In genomic region chr19:33553530-33554310, GRCh38 we compare ENCODE assay signal across 19 cellular contexts.
"Had no signal": no experiment of that assay in that cellular context is flagged by ENCODE, and none has a peak within 500 bp of the region (broad histone marks: within the 10 kb centered on the region; RNA-seq: fewer than 3 reads in every experiment).

No MANE protein-coding gene starts in this region.

- H3K27me3 ChIP-seq: right atrium auricular region, transverse colon had no signal

- H3K9me3 ChIP-seq: esophagus squamous epithelium, gastroesophageal sphincter, right atrium auricular region, thoracic aorta, transverse colon had no signal

- H3K4me1 Mint-ChIP-seq: nephron progenitor cell; stimulated activated memory B cell treated with anti-CD40 and anti-IgM and Interleukin-4, amounts not matched to agents 10 μg/mL and 1 μg/mL and 100 μg/mL, for 72 hours; stimulated activated naive CD8-positive, alpha-beta T cell treated with anti-CD3 and anti-CD28 coated beads, Interleukin-15, amount 100 ng/mL, for 72 hours had no signal

- ATAC-seq: effector memory CD8-positive, alpha-beta T cell; gastroesophageal sphincter; left colon; left ventricle myocardium superior; naive thymus-derived CD4-positive, alpha-beta T cell; stimulated activated memory B cell treated with anti-CD40 and anti-IgM and Interleukin-4, amounts not matched to agents 10 μg/mL and 1 μg/mL and 100 μg/mL, for 72 hours; stimulated activated naive CD8-positive, alpha-beta T cell treated with anti-CD3 and anti-CD28 coated beads, Interleukin-15, amount 100 ng/mL, for 72 hours had no signal

- H3K27ac ChIP-seq: esophagus squamous epithelium, gastroesophageal sphincter, right atrium auricular region, thoracic aorta, transverse colon had no signal

- H3K36me3 Mint-ChIP-seq: naive thymus-derived CD4-positive, alpha-beta T cell; stimulated activated memory B cell treated with anti-CD40 and anti-IgM and Interleukin-4, amounts not matched to agents 10 μg/mL and 1 μg/mL and 100 μg/mL, for 72 hours had no signal

- DNase-seq: effector memory CD8-positive, alpha-beta T cell; esophagus squamous epithelium; foreskin fibroblast; glutamatergic neuron; left colon; left ventricle myocardium superior; mesenchymal stem cell; naive thymus-derived CD4-positive, alpha-beta T cell; nephron progenitor cell; stimulated activated CD4-positive, alpha-beta T cell treated with anti-CD3 and anti-CD28 coated beads, Interleukin-4, amount 100 ng/mL, for 1 hour; stimulated activated naive CD8-positive, alpha-beta T cell treated with anti-CD3 and anti-CD28 coated beads, Interleukin-15, amount 100 ng/mL, for 72 hours; substantia nigra; transverse colon had no signal

- H3K4me2 ChIP-seq: smooth muscle cell had no signal

- H3K9me3 Mint-ChIP-seq: effector memory CD8-positive, alpha-beta T cell; nephron progenitor cell; stimulated activated naive CD8-positive, alpha-beta T cell treated with anti-CD3 and anti-CD28 coated beads, Interleukin-15, amount 100 ng/mL, for 72 hours had no signal

- H3K27me3 Mint-ChIP-seq: stimulated activated naive CD8-positive, alpha-beta T cell treated with anti-CD3 and anti-CD28 coated beads, Interleukin-15, amount 100 ng/mL, for 72 hours had no signal

- H3K4me1 ChIP-seq: gastroesophageal sphincter, right atrium auricular region, transverse colon had no signal

- H3K36me3 ChIP-seq: esophagus squamous epithelium, gastroesophageal sphincter, right atrium auricular region, thoracic aorta, transverse colon had no signal

- H3K27ac Mint-ChIP-seq: effector memory CD8-positive, alpha-beta T cell; naive thymus-derived CD4-positive, alpha-beta T cell; nephron progenitor cell; stimulated activated memory B cell treated with anti-CD40 and anti-IgM and Interleukin-4, amounts not matched to agents 10 μg/mL and 1 μg/mL and 100 μg/mL, for 72 hours had no signal

- H3K4me3 ChIP-seq: esophagus squamous epithelium, gastroesophageal sphincter, lung, right atrium auricular region, smooth muscle cell, thoracic aorta, transverse colon had no signal

- H3K4me3 Mint-ChIP-seq: effector memory CD8-positive, alpha-beta T cell; naive thymus-derived CD4-positive, alpha-beta T cell; nephron progenitor cell; stimulated activated memory B cell treated with anti-CD40 and anti-IgM and Interleukin-4, amounts not matched to agents 10 μg/mL and 1 μg/mL and 100 μg/mL, for 72 hours; stimulated activated naive CD8-positive, alpha-beta T cell treated with anti-CD3 and anti-CD28 coated beads, Interleukin-15, amount 100 ng/mL, for 72 hours had no signal
